1 cellular context compared by ENCODE assay signal in genomic region chr2:174606336-174606735, GRCh38.
TF ChIP-seq lines count a peak whose summit lies in the region.

No MANE protein-coding gene starts in this region.

TF ChIP-seq in SK-N-SH, 30 proteins besides CTCF, POLR2A, EP300 and RAD21 (continued from another document):
- TF ChIP-seq FOXM1 (IDR thresholded peaks at IDR 0.05; ENCODE audit: low read depth) (no peak), PBX3 (IDR thresholded peaks at IDR 0.05) (peak; percentile 98), USF1 (IDR thresholded peaks at IDR 0.05; ENCODE audit: borderline replicate concordance, low read depth) (no peak), YY1 (IDR thresholded peaks at IDR 0.05; ENCODE audit: low read depth) (no peak)
- TF ChIP-seq, protein P1, sequence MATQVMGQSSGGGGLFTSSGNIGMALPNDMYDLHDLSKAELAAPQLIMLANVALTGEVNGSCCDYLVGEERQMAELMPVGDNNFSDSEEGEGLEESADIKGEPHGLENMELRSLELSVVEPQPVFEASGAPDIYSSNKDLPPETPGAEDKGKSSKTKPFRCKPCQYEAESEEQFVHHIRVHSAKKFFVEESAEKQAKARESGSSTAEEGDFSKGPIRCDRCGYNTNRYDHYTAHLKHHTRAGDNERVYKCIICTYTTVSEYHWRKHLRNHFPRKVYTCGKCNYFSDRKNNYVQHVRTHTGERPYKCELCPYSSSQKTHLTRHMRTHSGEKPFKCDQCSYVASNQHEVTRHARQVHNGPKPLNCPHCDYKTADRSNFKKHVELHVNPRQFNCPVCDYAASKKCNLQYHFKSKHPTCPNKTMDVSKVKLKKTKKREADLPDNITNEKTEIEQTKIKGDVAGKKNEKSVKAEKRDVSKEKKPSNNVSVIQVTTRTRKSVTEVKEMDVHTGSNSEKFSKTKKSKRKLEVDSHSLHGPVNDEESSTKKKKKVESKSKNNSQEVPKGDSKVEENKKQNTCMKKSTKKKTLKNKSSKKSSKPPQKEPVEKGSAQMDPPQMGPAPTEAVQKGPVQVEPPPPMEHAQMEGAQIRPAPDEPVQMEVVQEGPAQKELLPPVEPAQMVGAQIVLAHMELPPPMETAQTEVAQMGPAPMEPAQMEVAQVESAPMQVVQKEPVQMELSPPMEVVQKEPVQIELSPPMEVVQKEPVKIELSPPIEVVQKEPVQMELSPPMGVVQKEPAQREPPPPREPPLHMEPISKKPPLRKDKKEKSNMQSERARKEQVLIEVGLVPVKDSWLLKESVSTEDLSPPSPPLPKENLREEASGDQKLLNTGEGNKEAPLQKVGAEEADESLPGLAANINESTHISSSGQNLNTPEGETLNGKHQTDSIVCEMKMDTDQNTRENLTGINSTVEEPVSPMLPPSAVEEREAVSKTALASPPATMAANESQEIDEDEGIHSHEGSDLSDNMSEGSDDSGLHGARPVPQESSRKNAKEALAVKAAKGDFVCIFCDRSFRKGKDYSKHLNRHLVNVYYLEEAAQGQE (IDR thresholded peaks at IDR 0.05; ENCODE audit: low read depth, low read length) = 0 out of 2 replicates have a peak, but pooled peaks have one; percentile 5
